In genomic region chr17:38732376-38733314, GRCh38 we compare ENCODE assay signal across 10 cellular contexts. TPM values are rescaled to one million over a fixed set of nuclear protein-coding genes. Genes with fewer than 3 reads are reported as not detected.
DNase-seq lines count a peak whose midpoint lies in the region; ATAC-seq and TF ChIP-seq lines count a peak whose summit lies in the region.
"Had no signal": no experiment of that assay in that cellular context is flagged by ENCODE, and none has a peak within 500 bp of the region (broad histone marks: within the 10 kb centered on the region; RNA-seq: fewer than 3 reads in every experiment).

No MANE protein-coding gene starts in this region.

- peaks cover 60% of the 10 kb centered on the region for H3K4me1 ChIP-seq in DND-41 (ENCODE audit: insufficient read depth, low read length)

- H3K9me3 Mint-ChIP-seq in progenitor cell of endocrine pancreas (ENCODE audit: low read depth): no peaks in the 10 kb centered on the region

- peak overlapping the region; percentile 98 for H3K27ac Mint-ChIP-seq in T-helper 17 cell
- peak overlapping the region; percentile 73 for H3K27ac Mint-ChIP-seq in progenitor cell of endocrine pancreas

- peaks cover 27% of the 10 kb centered on the region for H4K20me1 ChIP-seq in DND-41 (ENCODE audit: insufficient read depth, low read length)

- H3K9me3 ChIP-seq in DND-41 (ENCODE audit: insufficient read depth, low read length, severe bottlenecking): no peaks in the 10 kb centered on the region
- no peaks in the 10 kb centered on the region for H3K9me3 ChIP-seq in T-helper 17 cell (ENCODE audit: control insufficient read depth, low read length, poor library complexity, severe bottlenecking)

- H2AFZ ChIP-seq in DND-41 (ENCODE audit: low read depth, low read length): no peak overlapping the region

- H3K9ac ChIP-seq in DND-41 (ENCODE audit: low read depth, low read length): no peak overlapping the region

- peak overlapping the region; percentile 99 for H3K4me3 Mint-ChIP-seq in T-helper 17 cell
- H3K4me3 Mint-ChIP-seq in progenitor cell of endocrine pancreas (ENCODE audit: low read depth): no peak overlapping the region

- H3K27me3 ChIP-seq in DND-41 (ENCODE audit: insufficient read depth, low read length, poor library complexity): no peaks in the 10 kb centered on the region

- peaks cover 50% of the 10 kb centered on the region for H3K36me3 ChIP-seq in DND-41 (ENCODE audit: insufficient read depth, low read length)

- H3K27me3 Mint-ChIP-seq in T-helper 17 cell: no peaks in the 10 kb centered on the region
- H3K27me3 Mint-ChIP-seq in progenitor cell of endocrine pancreas: no peaks in the 10 kb centered on the region

- H3K36me3 Mint-ChIP-seq in T-helper 17 cell (ENCODE audit: low read depth) (peaks cover 3% of the 10 kb centered on the region), progenitor cell of endocrine pancreas (ENCODE audit: insufficient read depth) (peaks cover 10% of the 10 kb centered on the region)

- H3K4me3 ChIP-seq in DND-41 (ENCODE audit: low read depth in 1 of 2, low read length in 2 of 2): peak overlapping the region in 1 of 2 experiments; percentile 87; a peak in 1 of 4 replicates

- H3K79me2 ChIP-seq in DND-41 (ENCODE audit: insufficient read depth, low read length): peaks cover 40% of the 10 kb centered on the region

- H3K4me2 ChIP-seq in DND-41 (ENCODE audit: insufficient read depth, low read length): peak overlapping the region; percentile 83

- no peak for ATAC-seq in DND-41 (ENCODE audit: insufficient read depth, low read depth)
- no peak for ATAC-seq in T-helper 17 cell

- H3K27ac ChIP-seq in DND-41 (ENCODE audit: low read length): peak overlapping the region; percentile 82

- no peak for DNase-seq in DND-41
- DNase-seq in T-helper 17 cell: no peak
- DNase-seq in fibroblast of gingiva (ENCODE audit: low read depth): peak; percentile 39
- DNase-seq in progenitor cell of endocrine pancreas (ENCODE audit: low spot score, unreplicated experiment): no peak
- DNase-seq in KG1 (lab: John Stamatoyannopoulos, UW): no peak
- DNase-seq in medulla oblongata (ENCODE audit: extremely low spot score): no peak
- no peak for DNase-seq in activated CD8-positive, alpha-beta memory T cell treated with anti-CD3 and anti-CD28 coated beads, Interleukin-2, amount 50 U/mL, for 48 hours
- no peak for DNase-seq in SK-N-DZ (ENCODE audit: low spot score)
- DNase-seq: left cardiac atrium, NCI-H774 had no signal

- peaks cover 50% of the 10 kb centered on the region for H3K4me1 Mint-ChIP-seq in T-helper 17 cell
- peaks cover 6% of the 10 kb centered on the region for H3K4me1 Mint-ChIP-seq in progenitor cell of endocrine pancreas (ENCODE audit: low read depth)

- no peak for TF ChIP-seq CTCF in DND-41 (IDR thresholded peaks at IDR 0.05; ENCODE audit: borderline replicate concordance, extremely low read depth, low read length, poor library complexity, severe bottlenecking)
- no peak for TF ChIP-seq CTCF in progenitor cell of endocrine pancreas (IDR thresholded peaks at IDR 0.05; ENCODE audit: unreplicated experiment)

RNA-seq across cellular contexts. Expression of gene CISD3, which starts 2.5 kb away (rescaled TPM):
- total RNA-seq in T-helper 17 cell (10 to 100 TPM; 12.0 to 12.8 TPM), progenitor cell of endocrine pancreas (5.1 and 5.9 TPM in 2 replicates)
- 4.1 and 5.9 TPM in 2 replicates for polyA plus RNA-seq in SK-N-DZ (2014; cell fraction: cytosol; rRNA removed)
- polyA plus RNA-seq in SK-N-DZ (2014; cell fraction: nucleus; rRNA removed): 5.0 TPM in 2 replicates

RNA-seq across cellular contexts. Expression of gene PCGF2, which starts 15.5 kb away (rescaled TPM):
- total RNA-seq in T-helper 17 cell (not detected), progenitor cell of endocrine pancreas (109 and 112 TPM in 2 replicates)
- 13.8 and 15.0 TPM in 2 replicates for polyA plus RNA-seq in SK-N-DZ (2014; cell fraction: cytosol; rRNA removed)
- polyA plus RNA-seq in SK-N-DZ (2014; cell fraction: nucleus; rRNA removed): 16.6 and 33.3 TPM in 2 replicates

RNA-seq across cellular contexts. Expression of gene PSMB3, which starts 19.9 kb away (rescaled TPM):
- total RNA-seq in T-helper 17 cell: 10 to 100 TPM; 78.5 to 85.5 TPM
- 134 and 138 TPM in 2 replicates for total RNA-seq in progenitor cell of endocrine pancreas
- 569 and 605 TPM in 2 replicates for polyA plus RNA-seq in SK-N-DZ (2014; cell fraction: cytosol; rRNA removed)
- polyA plus RNA-seq in SK-N-DZ (2014; cell fraction: nucleus; rRNA removed): 236 and 352 TPM in 2 replicates

RNA-seq across cellular contexts. Expression of gene MLLT6, which starts 27.6 kb away (rescaled TPM):
- 100 to 1,000 TPM; 304 to 334 TPM for total RNA-seq in T-helper 17 cell
- total RNA-seq in progenitor cell of endocrine pancreas: 147 and 155 TPM in 2 replicates
- polyA plus RNA-seq in SK-N-DZ (2014; cell fraction: cytosol; rRNA removed): 24.7 and 25.6 TPM in 2 replicates
- polyA plus RNA-seq in SK-N-DZ (2014; cell fraction: nucleus; rRNA removed): 88.4 and 109 TPM in 2 replicates

RNA-seq across cellular contexts. Expression of gene EPOP, which starts 57.9 kb away (rescaled TPM):
- total RNA-seq in T-helper 17 cell (1 to 10 TPM in 1 of 2 donors, under 1 TPM in 1; 0.60 to 1.1 TPM), progenitor cell of endocrine pancreas (8.2 and 10.0 TPM in 2 replicates)
- polyA plus RNA-seq in SK-N-DZ (2014; cell fraction: cytosol; rRNA removed): 9.4 and 13.4 TPM in 2 replicates
- polyA plus RNA-seq in SK-N-DZ (2014; cell fraction: nucleus; rRNA removed): 5.7 and 9.4 TPM in 2 replicates

Comparison
In these comparisons a context has a peak if more than half of its experiments do, and no peak if none do; other contexts are left out.
1. RNA of gene PCGF2, which starts 15.5 kb away (total RNA-seq): 109 to 112 TPM in progenitor cell of endocrine pancreas; not detected in T-helper 17 cell; every median in the first group is over 100 times any median in the second.